Comparison of ENCODE assay signal across 8 cellular contexts in genomic region chr6:168370310-168370991, GRCh38. TPM values are rescaled to one million over a fixed set of nuclear protein-coding genes. Genes with fewer than 3 reads are reported as not detected.
DNase-seq lines count a peak whose midpoint lies in the region; ATAC-seq and TF ChIP-seq lines count a peak whose summit lies in the region.

No MANE protein-coding gene starts in this region.

- DNase-seq in ELF-1 (ENCODE audit: low read depth, low spot score) (peak; percentile 92), HT1080 (ENCODE audit: low read depth) (peak; percentile 35), iPS DF 4.7 (ENCODE audit: extremely low read depth, low spot score) (peak; percentile 66)
- peak; percentile 77 for DNase-seq in activated naive CD8-positive, alpha-beta T cell treated with anti-CD3 and anti-CD28 coated beads, Interleukin-2, amount 10 ng/mL, durations not matched to agents 7 days and 5 days
- peak; percentile 81 for DNase-seq in stimulated activated CD4-positive, alpha-beta T cell treated with anti-CD3 and anti-CD28 coated beads, Interleukin-15, amount 100 ng/mL, for 24 hours

- peaks cover 2% of the 10 kb centered on the region for H3K9me3 Mint-ChIP-seq in activated naive CD8-positive, alpha-beta T cell treated with anti-CD3 and anti-CD28 coated beads, Interleukin-2, amount 10 ng/mL, durations not matched to agents 7 days and 5 days

- peak; percentile 77 for ATAC-seq in activated naive CD8-positive, alpha-beta T cell treated with anti-CD3 and anti-CD28 coated beads, Interleukin-2, amount 10 ng/mL, durations not matched to agents 7 days and 5 days (ENCODE audit: low read depth)
- no peak for ATAC-seq in HG02678 (IDR thresholded peaks at IDR 0.05; ENCODE audit: unreplicated experiment)
- ATAC-seq in HG03280 (IDR thresholded peaks at IDR 0.05; ENCODE audit: unreplicated experiment), result no peak

- H2AFZ ChIP-seq in SU-DHL-6 (ENCODE audit: low read depth, low read length, severe bottlenecking), result no peak overlapping the region

- H4K20me1 ChIP-seq in SU-DHL-6 (ENCODE audit: low read depth, low read length), result no peaks in the 10 kb centered on the region

- peaks cover 3% of the 10 kb centered on the region for H3K27me3 Mint-ChIP-seq in activated naive CD8-positive, alpha-beta T cell treated with anti-CD3 and anti-CD28 coated beads, Interleukin-2, amount 10 ng/mL, durations not matched to agents 7 days and 5 days

- no peaks in the 10 kb centered on the region for H3K36me3 Mint-ChIP-seq in activated naive CD8-positive, alpha-beta T cell treated with anti-CD3 and anti-CD28 coated beads, Interleukin-2, amount 10 ng/mL, durations not matched to agents 7 days and 5 days

- no peak overlapping the region for H3K27ac ChIP-seq in SU-DHL-6 (ENCODE audit: low read depth, low read length)

- no peak overlapping the region for H3K4me3 Mint-ChIP-seq in activated naive CD8-positive, alpha-beta T cell treated with anti-CD3 and anti-CD28 coated beads, Interleukin-2, amount 10 ng/mL, durations not matched to agents 7 days and 5 days

- H3K4me3 ChIP-seq in SU-DHL-6 (ENCODE audit: insufficient read depth, low read length, poor library complexity, severe bottlenecking), result no peak overlapping the region

- H3K27me3 ChIP-seq in SU-DHL-6 (ENCODE audit: low read length), result no peaks in the 10 kb centered on the region

- peak; percentile 68 for TF ChIP-seq CTCF in SU-DHL-6 (IDR thresholded peaks at IDR 0.05; ENCODE audit: insufficient read depth, low read length, poor library complexity, severe bottlenecking)

- H3K9ac ChIP-seq in SU-DHL-6 (ENCODE audit: low read length), result no peak overlapping the region

- H3K79me2 ChIP-seq in SU-DHL-6 (ENCODE audit: insufficient read depth, low read length), result no peaks in the 10 kb centered on the region

- H3K9me2 ChIP-seq in SU-DHL-6 (replicated peaks; ENCODE audit: insufficient read depth, low read length), result no peaks in the 10 kb centered on the region

- no peaks in the 10 kb centered on the region for H3K9me3 ChIP-seq in SU-DHL-6 (ENCODE audit: insufficient read depth, low read length)

- no peaks in the 10 kb centered on the region for H3K36me3 ChIP-seq in SU-DHL-6 (ENCODE audit: low read length)

- POLR2A ChIA-PET in activated naive CD8-positive, alpha-beta T cell treated with anti-CD3 and anti-CD28 coated beads, Interleukin-2, amount 10 ng/mL, durations not matched to agents 7 days and 5 days (lab: Charles Lee), result no interaction called here

- no peaks in the 10 kb centered on the region for H3F3A ChIP-seq in SU-DHL-6 (ENCODE audit: insufficient read depth)

- peaks cover 2% of the 10 kb centered on the region for H3K4me1 Mint-ChIP-seq in activated naive CD8-positive, alpha-beta T cell treated with anti-CD3 and anti-CD28 coated beads, Interleukin-2, amount 10 ng/mL, durations not matched to agents 7 days and 5 days

- H3K4me2 ChIP-seq in SU-DHL-6 (ENCODE audit: low read depth, low read length, poor library complexity, severe bottlenecking), result no peak overlapping the region

- H3K27ac Mint-ChIP-seq in activated naive CD8-positive, alpha-beta T cell treated with anti-CD3 and anti-CD28 coated beads, Interleukin-2, amount 10 ng/mL, durations not matched to agents 7 days and 5 days, result no peak overlapping the region

RNA-seq across cellular contexts. Expression of gene DACT2, which starts 50.9 kb away (rescaled TPM):
- total RNA-seq in HT1080 (2014; rRNA removed; shearing (Covaris generic)), result not detected in 2 replicates
- polyA plus RNA-seq in HT1080 (2015; cell fraction: cytosol; rRNA removed), result not detected in 2 replicates
- polyA plus RNA-seq in HT1080 (2015; cell fraction: nucleus; rRNA removed), result not detected in 2 replicates
- not detected for total RNA-seq in activated naive CD8-positive, alpha-beta T cell treated with anti-CD3 and anti-CD28 coated beads, Interleukin-2, amount 10 ng/mL, durations not matched to agents 7 days and 5 days

Comparison
In these comparisons a context has a peak if more than half of its experiments do, and no peak if none do; other contexts are left out.
1. DNase-seq: peak in every context shown above with its lines; median percentile 92 in ELF-1; 81 in stimulated activated CD4-positive, alpha-beta T cell treated with anti-CD3 and anti-CD28 coated beads, Interleukin-15, amount 100 ng/mL, for 24 hours; 77 in activated naive CD8-positive, alpha-beta T cell treated with anti-CD3 and anti-CD28 coated beads, Interleukin-2, amount 10 ng/mL, durations not matched to agents 7 days and 5 days; 66 in iPS DF 4.7; 35 in HT1080.